Comparison of ENCODE assay signal across 27 cellular contexts in the genomic region with DNA sequence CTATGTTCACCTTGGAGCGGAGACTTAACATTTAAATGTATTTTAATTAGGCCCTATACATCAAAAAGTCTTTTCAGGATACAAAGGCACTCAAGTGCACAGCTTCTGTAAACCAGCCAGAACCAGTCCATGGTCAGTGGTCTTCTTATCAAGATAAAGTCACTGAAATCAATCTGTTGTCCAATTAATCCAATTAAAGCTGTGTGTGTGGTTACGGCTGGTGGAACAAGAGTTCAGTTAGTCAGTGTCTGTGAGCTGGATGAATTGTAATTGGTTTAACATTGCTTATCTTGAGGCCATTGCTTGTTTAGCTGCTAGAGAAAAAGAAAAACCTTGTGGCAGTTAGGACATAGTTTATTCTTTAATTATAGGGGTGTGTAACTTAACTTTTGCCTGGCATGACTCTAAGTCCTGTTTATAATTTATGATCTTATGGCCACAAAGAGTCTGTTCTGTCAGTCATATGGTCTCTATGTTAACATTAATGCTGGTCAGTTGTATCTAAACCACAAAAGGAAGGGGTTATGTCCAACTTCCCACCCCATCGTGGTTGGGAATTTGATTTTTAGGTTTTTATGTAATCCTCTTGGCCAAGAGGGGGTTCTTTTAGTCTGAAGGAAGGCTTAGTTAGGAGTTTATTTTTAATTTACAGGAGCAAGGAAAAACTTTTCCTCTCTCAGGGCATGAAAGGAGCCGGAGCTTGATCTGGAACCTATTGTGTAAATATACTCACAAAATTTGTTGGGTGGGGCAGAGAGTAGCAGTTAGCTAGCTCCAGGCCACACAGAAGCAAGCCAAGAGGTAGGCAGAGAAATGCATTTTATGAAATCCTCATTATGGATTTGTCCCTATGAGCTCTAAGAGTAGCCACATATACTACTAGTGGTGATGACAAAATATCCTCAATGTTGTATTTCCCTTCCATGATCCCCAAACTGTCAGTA.
"Had no signal": no experiment of that assay in that cellular context is flagged by ENCODE, and none has a peak within 500 bp of the region (broad histone marks: within the 10 kb centered on the region; RNA-seq: fewer than 3 reads in every experiment).

No MANE protein-coding gene starts in this region.

- H3K27ac ChIP-seq: esophagus squamous epithelium, left lung, neural progenitor cell, prostate gland, right atrium auricular region, suprapubic skin, upper lobe of right lung, uterus had no signal

- H3K9ac ChIP-seq: neural progenitor cell had no signal

- H3K36me3 Mint-ChIP-seq: mesothelial cell of epicardium; naive thymus-derived CD4-positive, alpha-beta T cell; neural progenitor cell had no signal

- H3K9me3 ChIP-seq: esophagus squamous epithelium, left lung, prostate gland, right atrium auricular region, suprapubic skin, transverse colon, upper lobe of right lung, uterus had no signal

- H3K27ac Mint-ChIP-seq: effector memory CD8-positive, alpha-beta T cell; mesothelial cell of epicardium; naive thymus-derived CD4-positive, alpha-beta T cell; nephron; neural progenitor cell; stimulated activated naive CD8-positive, alpha-beta T cell treated with anti-CD3 and anti-CD28 coated beads, Interleukin-15, amount 100 ng/mL, for 72 hours had no signal

- DNase-seq: cortex of kidney; effector memory CD8-positive, alpha-beta T cell; erythroblast; esophagus squamous epithelium; left lung; mesenchymal stem cell; naive thymus-derived CD4-positive, alpha-beta T cell; stimulated activated CD4-positive, alpha-beta T cell treated with anti-CD3 and anti-CD28 coated beads, Interleukin-12 subunit alpha, Interleukin-12 subunit beta, amount 100 ng/mL, for 4 hours; stimulated activated CD4-positive, alpha-beta T cell treated with anti-CD3 and anti-CD28 coated beads, Interleukin-1b, Interleukin-23, amount 100 ng/mL, for 48 hours; stimulated activated CD4-positive, alpha-beta T cell treated with anti-CD3 and anti-CD28 coated beads, Interleukin-4, amount 100 ng/mL, for 1 hour; stimulated activated CD8-positive, alpha-beta memory T cell treated with anti-CD3 and anti-CD28 coated beads, Interleukin-4, amount 100 ng/mL, for 48 hours; stimulated activated naive CD4-positive, alpha-beta T cell; stimulated activated naive CD8-positive, alpha-beta T cell treated with anti-CD3 and anti-CD28 coated beads, Interleukin-15, amount 100 ng/mL, for 72 hours; transverse colon; upper lobe of right lung; uterus had no signal

- FAIRE-seq: endometrium, frontal cortex, keratinocyte had no signal

- H3K4me3 Mint-ChIP-seq: effector memory CD8-positive, alpha-beta T cell; mesothelial cell of epicardium; naive thymus-derived CD4-positive, alpha-beta T cell; nephron; neural progenitor cell; stimulated activated naive CD8-positive, alpha-beta T cell treated with anti-CD3 and anti-CD28 coated beads, Interleukin-15, amount 100 ng/mL, for 72 hours had no signal

- H3K27me3 ChIP-seq: esophagus squamous epithelium, left lung, neural progenitor cell, right atrium auricular region, suprapubic skin, transverse colon, upper lobe of right lung, uterus had no signal

- H2AFZ ChIP-seq: neural progenitor cell had no signal

- H3K27me3 Mint-ChIP-seq: effector memory CD8-positive, alpha-beta T cell; naive thymus-derived CD4-positive, alpha-beta T cell; stimulated activated naive CD8-positive, alpha-beta T cell treated with anti-CD3 and anti-CD28 coated beads, Interleukin-15, amount 100 ng/mL, for 72 hours had no signal

- H3K4me1 Mint-ChIP-seq: mesothelial cell of epicardium; naive thymus-derived CD4-positive, alpha-beta T cell; nephron; neural progenitor cell; stimulated activated naive CD8-positive, alpha-beta T cell treated with anti-CD3 and anti-CD28 coated beads, Interleukin-15, amount 100 ng/mL, for 72 hours had no signal

- ATAC-seq: effector memory CD8-positive, alpha-beta T cell; left lung; naive thymus-derived CD4-positive, alpha-beta T cell; sciatic nerve; stimulated activated naive CD8-positive, alpha-beta T cell treated with anti-CD3 and anti-CD28 coated beads, Interleukin-15, amount 100 ng/mL, for 72 hours; upper lobe of right lung had no signal

- H3K9me3 Mint-ChIP-seq: naive thymus-derived CD4-positive, alpha-beta T cell; neural progenitor cell; stimulated activated naive CD8-positive, alpha-beta T cell treated with anti-CD3 and anti-CD28 coated beads, Interleukin-15, amount 100 ng/mL, for 72 hours had no signal

- H3K4me2 ChIP-seq: neural progenitor cell, smooth muscle cell had no signal

- H3K4me3 ChIP-seq: esophagus squamous epithelium, left lung, neural progenitor cell, prostate gland, right atrium auricular region, smooth muscle cell, suprapubic skin, transverse colon, upper lobe of right lung, uterus had no signal

- H3K36me3 ChIP-seq: esophagus squamous epithelium, left lung, neural progenitor cell, prostate gland, right atrium auricular region, suprapubic skin, transverse colon, upper lobe of right lung, uterus had no signal

- H3K4me1 ChIP-seq: esophagus squamous epithelium, left lung, neural progenitor cell, prostate gland, right atrium auricular region, suprapubic skin, transverse colon, upper lobe of right lung, uterus had no signal
